Comparison of ENCODE assay signal across 8 cellular contexts in genomic region chr3:10026084-10026890, GRCh38. TPM values are rescaled to one million over a fixed set of nuclear protein-coding genes. Genes with fewer than 3 reads are reported as not detected.
DNase-seq lines count a peak whose midpoint lies in the region; ATAC-seq and TF ChIP-seq lines count a peak whose summit lies in the region.

TSS of gene FANCD2 (plus strand) at chr3:10026437. CDS start at chr3:10028658, 2,221 bp downstream.

- peaks cover 2% of the 10 kb centered on the region for H3K36me3 ChIP-seq in kidney epithelial cell (ENCODE audit: control insufficient read depth, insufficient read depth, low read length)

- H3K27me3 ChIP-seq in kidney epithelial cell (ENCODE audit: control insufficient read depth, insufficient read depth, low read length) = no peaks in the 10 kb centered on the region

- TF ChIP-seq CTCF in AG09319 (IDR thresholded peaks at IDR 0.05; ENCODE audit: low read depth, low read length) (no peak), kidney epithelial cell (IDR thresholded peaks at IDR 0.05; ENCODE audit: insufficient read depth, low read length, poor library complexity, severe bottlenecking) (no peak)

- DNase-seq in AG09319 (ENCODE audit: extremely low read depth, low read depth) (peak; percentile 32), NCI-H460 (ENCODE audit: extremely low read depth, low read depth) (peak; percentile 75), cerebellum (ENCODE audit: low spot score) (peak; percentile 88), kidney epithelial cell (ENCODE audit: low read depth) (peak; percentile 49)
- peak; percentile 92 for DNase-seq in activated CD4-positive, alpha-beta T cell treated with anti-CD3 and anti-CD28 coated beads for 1 hour
- peak; percentile 92 for DNase-seq in stimulated activated CD4-positive, alpha-beta T cell treated with anti-CD3 and anti-CD28 coated beads, Interleukin-15, amount 100 ng/mL, for 24 hours

- ATAC-seq in GM18909 (IDR thresholded peaks at IDR 0.05; ENCODE audit: poor library complexity, unreplicated experiment) (peak; percentile 92), HG03139 (IDR thresholded peaks at IDR 0.05; ENCODE audit: unreplicated experiment) (peak; percentile 87)

- peak within 1 kb of the TSS; percentile 99 for H3K4me3 ChIP-seq in kidney epithelial cell (ENCODE audit: low read depth, low read length)

RNA-seq across cellular contexts. Expression of gene FANCD2, which starts in this region (rescaled TPM):
- total RNA-seq in NCI-H460 (2014; rRNA removed; shearing (Covaris generic)) = 18.2 and 21.0 TPM in 2 replicates
- 52.7 and 70.6 TPM in 2 replicates for polyA plus RNA-seq in NCI-H460 (2014; cell fraction: nucleus; rRNA removed)
- 12.1 TPM for total RNA-seq in cerebellum
- 16.6 and 18.6 TPM in 2 replicates for total RNA-seq in kidney epithelial cell

Comparison
In these comparisons a context has a peak if more than half of its experiments do, and no peak if none do; other contexts are left out.
1. Peak in every context shown above with its lines: DNase-seq, ATAC-seq and H3K4me3 ChIP-seq.
2. DNase-seq: peak in every context shown above with its lines; median percentile 92 in activated CD4-positive, alpha-beta T cell treated with anti-CD3 and anti-CD28 coated beads for 1 hour; 92 in stimulated activated CD4-positive, alpha-beta T cell treated with anti-CD3 and anti-CD28 coated beads, Interleukin-15, amount 100 ng/mL, for 24 hours; 88 in cerebellum; 75 in NCI-H460; 49 in kidney epithelial cell; 32 in AG09319.